Comparison of ENCODE assay signal across 8 cellular contexts in the genomic region with DNA sequence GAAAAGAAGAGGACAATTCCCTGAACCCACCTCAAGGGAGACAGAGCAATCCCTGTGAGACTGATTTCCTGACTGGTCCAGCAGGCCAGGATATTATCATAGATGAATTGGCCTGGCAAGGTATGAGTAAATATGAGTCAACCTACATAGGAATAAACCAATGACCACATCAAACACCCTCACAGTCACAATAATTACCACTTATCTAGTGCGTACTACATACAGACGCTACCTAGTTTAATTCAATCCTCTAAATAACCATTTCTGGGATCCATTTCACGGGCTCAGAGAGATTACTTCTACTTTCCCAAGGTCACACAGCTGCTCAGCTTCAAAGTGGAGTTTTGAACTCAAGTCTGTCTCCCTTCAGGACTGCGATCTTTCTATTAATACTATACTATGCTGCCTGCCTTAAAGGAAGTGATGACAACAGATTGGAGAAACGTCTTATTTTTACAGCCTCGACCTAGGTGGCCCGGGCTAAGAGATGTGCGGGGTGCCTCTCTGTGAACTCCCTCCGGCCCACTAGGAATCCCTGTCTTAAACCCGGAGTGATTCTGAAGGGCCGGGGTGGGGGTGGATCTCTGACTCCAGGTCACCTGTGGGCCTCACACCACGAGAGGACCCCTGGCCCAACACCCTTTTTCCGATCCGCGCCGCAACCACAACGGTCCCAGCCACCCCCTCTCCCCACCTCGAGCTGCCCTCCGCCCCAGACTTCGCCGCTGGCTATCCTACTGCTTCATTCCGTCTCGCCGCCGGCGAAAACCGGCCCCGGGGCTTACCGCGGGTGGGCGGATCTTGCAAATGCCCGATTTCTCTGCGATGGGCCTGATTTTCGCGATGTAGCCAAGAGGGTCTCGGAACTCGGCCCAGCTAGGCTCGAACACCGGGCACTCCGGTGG. TPM values are rescaled to one million over a fixed set of nuclear protein-coding genes. Genes with fewer than 3 reads are reported as not detected.
DNase-seq lines count a peak whose midpoint lies in the region; ATAC-seq, FAIRE-seq and TF ChIP-seq lines count a peak whose summit lies in the region.

No MANE protein-coding gene starts in this region.

- H3K4me3 ChIP-seq in AG04449 (ENCODE audit: low read depth, low read length), result peak overlapping the region; percentile 73
- H3K4me3 ChIP-seq in Peyer's patch, result peak overlapping the region; percentile 65 to 91 (median 82)
- peak overlapping the region; percentile 94 for H3K4me3 ChIP-seq in brain microvascular endothelial cell (ENCODE audit: low read depth, low read length)
- peak overlapping the region; percentile 89 to 91 for H3K4me3 ChIP-seq in kidney (ENCODE audit: low read length in 2 of 2)

- in situ Hi-C loops in brain microvascular endothelial cell (cut with HindIII; ENCODE audit: low pct_ligation_motif_present, low sequenced_read_pairs), result no loop called here

- POLR2A ChIA-PET in AG04449 (lab: Yijun Ruan, JAX), result no interaction called here

- peak overlapping the region; percentile 84 for H3K4me3 Mint-ChIP-seq in stimulated activated effector memory CD8-positive, alpha-beta T cell treated with anti-CD3 and anti-CD28 coated beads, Interleukin-12 subunit alpha, Interleukin-12 subunit beta, amount 100 ng/mL, for 72 hours

- no peaks in the 10 kb centered on the region for H3K9me3 Mint-ChIP-seq in stimulated activated effector memory CD8-positive, alpha-beta T cell treated with anti-CD3 and anti-CD28 coated beads, Interleukin-12 subunit alpha, Interleukin-12 subunit beta, amount 100 ng/mL, for 72 hours

- TF ChIP-seq POLR2A in Peyer's patch (IDR thresholded peaks at IDR 0.05), result peak; percentile 13 to 39

- H3K27ac Mint-ChIP-seq in stimulated activated effector memory CD8-positive, alpha-beta T cell treated with anti-CD3 and anti-CD28 coated beads, Interleukin-12 subunit alpha, Interleukin-12 subunit beta, amount 100 ng/mL, for 72 hours, result peak overlapping the region; percentile 99

- no peak for FAIRE-seq in kidney (lab: Jason Lieb, UNC)
- FAIRE-seq in GM19239 (lab: Jason Lieb, UNC), result no peak

- CTCF ChIA-PET in AG04449 (lab: Yijun Ruan, JAX), result no interaction called here

- ATAC-seq in GM19395 (IDR thresholded peaks at IDR 0.05; ENCODE audit: unreplicated experiment), result peak; percentile 9
- peak; percentile 78 for ATAC-seq in stimulated activated effector memory CD8-positive, alpha-beta T cell treated with anti-CD3 and anti-CD28 coated beads, Interleukin-12 subunit alpha, Interleukin-12 subunit beta, amount 100 ng/mL, for 72 hours

- intact Hi-C loops in kidney (cut with DNase I), result no loop called here

- peaks cover 0 to 10% (median 0%) of the 10 kb centered on the region in 3 donors for H3K36me3 ChIP-seq in Peyer's patch
- H3K36me3 ChIP-seq in brain microvascular endothelial cell (replicated peaks), result peaks cover 19% of the 10 kb centered on the region
- peaks cover 0 to 18% of the 10 kb centered on the region in 2 donors for H3K36me3 ChIP-seq in kidney (ENCODE audit: control insufficient read depth in 1 of 2, insufficient read depth in 2 of 2, low read length in 2 of 2)

- no peak for TF ChIP-seq CTCF in AG04449 (IDR thresholded peaks at IDR 0.05; ENCODE audit: insufficient read depth, low read length, missing control alignments)
- TF ChIP-seq CTCF in Peyer's patch (IDR thresholded peaks at IDR 0.05), result peak in 1 of 6 experiments; percentile 4
- no peak for TF ChIP-seq CTCF in brain microvascular endothelial cell (IDR thresholded peaks at IDR 0.05; ENCODE audit: low read depth, low read length, missing control alignments)
- no peak for TF ChIP-seq CTCF in kidney (IDR thresholded peaks at IDR 0.05; ENCODE audit: borderline replicate concordance, extremely low read depth, insufficient read depth)

- peak overlapping the region; percentile 73 to 91 for H3K9ac ChIP-seq in kidney (ENCODE audit: low read length in 2 of 2)

- DNase-seq in AG04449 (ENCODE audit: low read depth, low spot score) (no peak), Peyer's patch (peak in 1 of 3 donors; percentile 22), brain microvascular endothelial cell (peak; percentile 33), kidney (peak; percentile 77), GM19239 (ENCODE audit: insufficient read length, low spot score) (no peak), NCI-H510A treated with DMSO at 0.1 percent for 48 hours (lab: John Stamatoyannopoulos, UW) (no peak)
- peak in 1 of 2 donors; percentile 49 for DNase-seq in stimulated activated effector memory CD8-positive, alpha-beta T cell treated with anti-CD3 and anti-CD28 coated beads, Interleukin-12 subunit alpha, Interleukin-12 subunit beta, amount 100 ng/mL, for 72 hours (ENCODE audit: low spot score in 2 of 2)

- no peaks in the 10 kb centered on the region for H3K27me3 ChIP-seq in Peyer's patch
- H3K27me3 ChIP-seq in brain microvascular endothelial cell (replicated peaks), result no peaks in the 10 kb centered on the region

- H3K9me3 ChIP-seq in Peyer's patch (no peaks in the 10 kb centered on the region), kidney (ENCODE audit: control insufficient read depth in 1 of 2, low read length in 2 of 2) (no peaks in the 10 kb centered on the region)

- H3K36me3 Mint-ChIP-seq in stimulated activated effector memory CD8-positive, alpha-beta T cell treated with anti-CD3 and anti-CD28 coated beads, Interleukin-12 subunit alpha, Interleukin-12 subunit beta, amount 100 ng/mL, for 72 hours, result peaks cover 63% of the 10 kb centered on the region

- peaks cover 0 to 21% (median 11%) of the 10 kb centered on the region in 4 donors for H3K4me1 ChIP-seq in Peyer's patch
- peaks cover 0 to 16% of the 10 kb centered on the region in 2 donors for H3K4me1 ChIP-seq in kidney (ENCODE audit: control insufficient read depth in 1 of 2, insufficient read depth in 1 of 2, low read depth in 1 of 2, low read length in 2 of 2)

- peak overlapping the region; percentile 86 to 87 (median 86) for H3K27ac ChIP-seq in Peyer's patch
- H3K27ac ChIP-seq in brain microvascular endothelial cell, result peak overlapping the region; percentile 100
- H3K27ac ChIP-seq in kidney (ENCODE audit: low read depth in 2 of 2, low read length in 2 of 2), result peak overlapping the region; percentile 88 to 95

- H3K4me1 Mint-ChIP-seq in stimulated activated effector memory CD8-positive, alpha-beta T cell treated with anti-CD3 and anti-CD28 coated beads, Interleukin-12 subunit alpha, Interleukin-12 subunit beta, amount 100 ng/mL, for 72 hours, result peaks cover 16% of the 10 kb centered on the region

RNA-seq across cellular contexts. Expression of a gene that starts 0.8 kb away (rescaled TPM):
- 100 to 1,000 TPM in 3 of 4 donors, 10 to 100 TPM in 1; 77.4 to 176 (median 137) TPM for total RNA-seq in Peyer's patch
- 114 TPM for total RNA-seq in kidney
- 14.9 TPM for polyA plus RNA-seq in kidney (ENCODE audit: insufficient read depth, low read depth, low replicate concordance)

RNA-seq across cellular contexts. Expression of a gene that starts 57.2 kb away (rescaled TPM):
- total RNA-seq in Peyer's patch (10 to 100 TPM; 20.6 to 77.9 (median 48.3) TPM), kidney (20.9 TPM)
- 56.2 TPM for polyA plus RNA-seq in kidney (ENCODE audit: insufficient read depth, low read depth, low replicate concordance)

Comparison
In these comparisons a context has a peak if more than half of its experiments do, and no peak if none do; other contexts are left out.
1. DNase-seq: peak in brain microvascular endothelial cell (single experiment) and kidney (single experiment); none in AG04449 (single experiment), GM19239 (single experiment) and NCI-H510A treated with DMSO at 0.1 percent for 48 hours (single experiment).
2. Peak in every context shown above with its lines, with median percentiles within 50 percentile points of each other: H3K4me3 ChIP-seq and H3K27ac ChIP-seq.